ENCODE assay signal across 27 cellular contexts in the genomic region with DNA sequence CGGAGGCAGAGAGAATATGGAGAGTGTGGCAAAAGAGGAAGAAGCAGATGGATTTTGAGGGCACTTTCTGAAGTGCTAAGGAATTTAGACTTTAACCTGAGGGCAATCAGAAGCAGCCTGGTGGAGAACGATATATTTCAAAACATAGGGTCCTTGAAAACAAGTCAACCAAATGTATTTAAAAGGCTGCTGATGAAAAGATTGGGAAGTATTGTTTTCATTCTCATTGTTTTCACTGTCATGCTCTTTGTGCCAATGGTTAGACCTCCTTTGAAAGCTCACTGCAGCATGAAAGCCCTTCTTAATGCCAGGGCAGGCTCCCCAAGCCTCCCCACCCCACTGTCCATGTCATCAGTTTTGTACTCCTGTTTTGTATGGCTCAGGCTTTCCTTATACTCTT.
"Had no signal": no experiment of that assay in that cellular context is flagged by ENCODE, and none has a peak within 500 bp of the region (broad histone marks: within the 10 kb centered on the region; RNA-seq: fewer than 3 reads in every experiment).

No MANE protein-coding gene starts in this region.

- H3K27ac ChIP-seq: neural progenitor cell, ovary, right atrium auricular region, skin epidermis, upper lobe of right lung had no signal

- FAIRE-seq: keratinocyte, urothelium cell line had no signal

- H3K27ac Mint-ChIP-seq: mesothelial cell of epicardium; natural killer cell; nephron progenitor cell; neural progenitor cell; progenitor cell of endocrine pancreas; stimulated activated effector memory CD8-positive, alpha-beta T cell treated with anti-CD3 and anti-CD28 coated beads, Interleukin-12 subunit alpha, Interleukin-12 subunit beta, amount 100 ng/mL, for 72 hours; stimulated activated naive CD8-positive, alpha-beta T cell treated with anti-CD3 and anti-CD28 coated beads, Interleukin-15, amount 100 ng/mL, for 72 hours had no signal

- DNase-seq: hippocampal formation; left colon; left lung; mesendoderm; naive B cell; natural killer cell; nephron progenitor cell; ovary; stimulated activated CD4-positive, alpha-beta T cell treated with anti-CD3 and anti-CD28 coated beads, Interleukin-12 subunit alpha, Interleukin-12 subunit beta, amount 100 ng/mL, for 4 hours; stimulated activated CD4-positive, alpha-beta T cell treated with anti-CD3 and anti-CD28 coated beads, Interleukin-15, amount 100 ng/mL, for 24 hours; stimulated activated CD4-positive, alpha-beta T cell treated with anti-CD3 and anti-CD28 coated beads, Interleukin-2, amount 100 ng/mL, for 24 hours; stimulated activated CD4-positive, alpha-beta T cell treated with anti-CD3 and anti-CD28 coated beads, Interleukin-4, amount 100 ng/mL, for 1 hour; stimulated activated naive CD4-positive, alpha-beta T cell; stimulated activated naive CD8-positive, alpha-beta T cell treated with anti-CD3 and anti-CD28 coated beads, Interleukin-15, amount 100 ng/mL, for 72 hours; substantia nigra; transverse colon; upper lobe of right lung had no signal

- H3K9ac ChIP-seq: neural progenitor cell had no signal

- H3K36me3 ChIP-seq: neural progenitor cell, ovary, transverse colon had no signal

- H3K4me2 ChIP-seq: neural progenitor cell had no signal

- H2AFZ ChIP-seq: neural progenitor cell had no signal

- H3K27me3 ChIP-seq: left lung, ovary, right atrium auricular region, transverse colon, upper lobe of right lung had no signal

- H3K4me3 Mint-ChIP-seq: mesothelial cell of epicardium; naive B cell; natural killer cell; nephron progenitor cell; neural progenitor cell; stimulated activated effector memory CD8-positive, alpha-beta T cell treated with anti-CD3 and anti-CD28 coated beads, Interleukin-12 subunit alpha, Interleukin-12 subunit beta, amount 100 ng/mL, for 72 hours; stimulated activated naive CD8-positive, alpha-beta T cell treated with anti-CD3 and anti-CD28 coated beads, Interleukin-15, amount 100 ng/mL, for 72 hours had no signal

- H3K36me3 Mint-ChIP-seq: mesothelial cell of epicardium, naive B cell, natural killer cell, neural progenitor cell had no signal

- ATAC-seq: left colon; left lung; natural killer cell; sciatic nerve; stimulated activated effector memory CD8-positive, alpha-beta T cell treated with anti-CD3 and anti-CD28 coated beads, Interleukin-12 subunit alpha, Interleukin-12 subunit beta, amount 100 ng/mL, for 72 hours; stimulated activated naive CD8-positive, alpha-beta T cell treated with anti-CD3 and anti-CD28 coated beads, Interleukin-15, amount 100 ng/mL, for 72 hours; upper lobe of right lung had no signal

- H3K9me3 ChIP-seq: left lung, ovary, right atrium auricular region, transverse colon, upper lobe of right lung had no signal

- H3K9me3 Mint-ChIP-seq: mesothelial cell of epicardium; naive B cell; natural killer cell; nephron progenitor cell; neural progenitor cell; stimulated activated effector memory CD8-positive, alpha-beta T cell treated with anti-CD3 and anti-CD28 coated beads, Interleukin-12 subunit alpha, Interleukin-12 subunit beta, amount 100 ng/mL, for 72 hours; stimulated activated naive CD8-positive, alpha-beta T cell treated with anti-CD3 and anti-CD28 coated beads, Interleukin-15, amount 100 ng/mL, for 72 hours had no signal

- H3K4me3 ChIP-seq: left lung, lung, neural progenitor cell, ovary, right atrium auricular region, skin epidermis, transverse colon, upper lobe of right lung had no signal
